8 cellular contexts compared by ENCODE assay signal in the genomic region with DNA sequence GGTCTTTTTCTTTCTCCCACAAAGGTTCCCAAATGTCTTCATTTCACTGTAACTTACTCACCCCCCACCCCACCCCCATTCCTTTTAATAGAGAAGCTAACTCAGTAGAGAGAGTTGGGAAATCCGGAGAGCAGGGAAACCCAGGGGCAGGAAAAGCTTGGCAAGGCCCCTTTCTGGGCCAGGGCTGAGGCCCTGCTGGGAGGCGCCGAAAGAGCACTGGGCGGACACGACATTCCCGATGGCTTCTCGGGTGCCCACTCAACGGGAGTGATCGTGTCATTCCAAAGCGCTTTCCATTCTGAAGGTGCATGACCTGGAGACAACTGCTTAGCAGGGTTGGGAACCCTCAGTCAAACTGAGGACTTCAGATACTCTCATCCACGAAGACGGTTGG. TPM values are rescaled to one million over a fixed set of nuclear protein-coding genes. Genes with fewer than 3 reads are reported as not detected.
DNase-seq lines count a peak whose midpoint lies in the region; ATAC-seq and TF ChIP-seq lines count a peak whose summit lies in the region.

No MANE protein-coding gene starts in this region.

- intact Hi-C loops in ovary (cut with DNase I), result loop anchor here in 1 of 4 donors (10.0 kb wide), 1 partner anchor 105 kb away; the partner anchor contains the start of gene ARIH2

- H3K27me3 ChIP-seq in effector memory CD4-positive, alpha-beta T cell (replicated peaks; ENCODE audit: control insufficient read depth, insufficient read depth, low read length, poor library complexity, severe bottlenecking), result no peaks in the 10 kb centered on the region
- H3K27me3 ChIP-seq in ovary, result no peaks in the 10 kb centered on the region

- 45 to 57% (median 49%) methylated on average over 12 of the region's 12 CpGs for WGBS in ovary, 3 donors

- ATAC-seq in HG03469 (IDR thresholded peaks at IDR 0.05; ENCODE audit: unreplicated experiment), result no peak

- H3K4me1 ChIP-seq in ES-I3 (ENCODE audit: insufficient read depth, low read length), result peaks cover 12% of the 10 kb centered on the region; the same call in 1 of the 2 replicates
- H3K4me1 ChIP-seq in effector memory CD4-positive, alpha-beta T cell (ENCODE audit: control insufficient read depth, insufficient read depth, low read length, poor library complexity, severe bottlenecking), result peaks cover 34% of the 10 kb centered on the region
- H3K4me1 ChIP-seq in ovary (ENCODE audit: insufficient read depth), result peaks cover 10% of the 10 kb centered on the region

- DNase-seq in NCI-H69 (lab: John Stamatoyannopoulos, UW), result peak; percentile 37
- DNase-seq in effector memory CD4-positive, alpha-beta T cell, result no peak
- peak in 2 of 5 donors; percentile 30 to 40 for DNase-seq in ovary
- no peak for DNase-seq in NCI-H2171 (lab: John Stamatoyannopoulos, UW)
- no peak for DNase-seq in activated gamma-delta T cell treated with Interleukin-2 at 50 U/mL for 16 hours
- no peak for DNase-seq in DMS153 (lab: John Stamatoyannopoulos, UW)

- H3K4me3 ChIP-seq in effector memory CD4-positive, alpha-beta T cell (ENCODE audit: insufficient read depth, low read depth, low read length, poor library complexity, severe bottlenecking), result peak overlapping the region; percentile 99
- peak overlapping the region; percentile 94 for H3K4me3 ChIP-seq in ovary

- H3K9ac ChIP-seq in ES-I3 (ENCODE audit: low read depth, low read length), result peak overlapping the region; percentile 98

- H3K36me3 ChIP-seq in ES-I3 (ENCODE audit: insufficient read depth, low read length) (peaks cover 16% of the 10 kb centered on the region), ovary (no peaks in the 10 kb centered on the region)
- H3K36me3 ChIP-seq in effector memory CD4-positive, alpha-beta T cell (ENCODE audit: control insufficient read depth, insufficient read depth, low read length), result peaks cover 30% of the 10 kb centered on the region

- H3K27ac ChIP-seq in effector memory CD4-positive, alpha-beta T cell (ENCODE audit: insufficient read depth, low read length, poor library complexity, severe bottlenecking), result peak overlapping the region; percentile 7
- H3K27ac ChIP-seq in ovary, result no peak overlapping the region

- TF ChIP-seq POLR2A in ovary (IDR thresholded peaks at IDR 0.05), result no peak

- TF ChIP-seq EP300 in ovary (IDR thresholded peaks at IDR 0.05), result no peak

- H3K9me3 ChIP-seq in ES-I3 (ENCODE audit: control insufficient read depth, insufficient read depth, low read length), result no peaks in the 10 kb centered on the region
- no peaks in the 10 kb centered on the region for H3K9me3 ChIP-seq in effector memory CD4-positive, alpha-beta T cell (ENCODE audit: control insufficient read depth, low read length)
- H3K9me3 ChIP-seq in ovary, result no peaks in the 10 kb centered on the region

- no peak for TF ChIP-seq CTCF in ovary (IDR thresholded peaks at IDR 0.05)

RNA-seq across cellular contexts. Expression of gene DALRD3, which starts 1.6 kb away (rescaled TPM):
- 10 to 100 TPM; 21.1 to 74.9 (median 27.5) TPM for total RNA-seq in ovary
- polyA plus RNA-seq in ovary, result 10 to 100 TPM; 23.0 to 33.1 TPM

RNA-seq across cellular contexts. Expression of gene NDUFAF3, which starts 2.0 kb away (rescaled TPM):
- 100 to 1,000 TPM in 3 of 7 donors, 10 to 100 TPM in 4; 77.4 to 132 (median 96.3) TPM for total RNA-seq in ovary
- polyA plus RNA-seq in ovary, result 10 to 100 TPM; 43.2 to 72.6 TPM

RNA-seq across cellular contexts. Expression of gene IMPDH2, which starts 9.3 kb away (rescaled TPM):
- 100 to 1,000 TPM; 264 to 523 (median 420) TPM for total RNA-seq in ovary
- polyA plus RNA-seq in ovary, result 100 to 1,000 TPM; 295 to 381 TPM

RNA-seq across cellular contexts. Expression of gene WDR6, which starts 12.7 kb away (rescaled TPM):
- total RNA-seq in ovary, result 100 to 1,000 TPM; 116 to 289 (median 230) TPM
- polyA plus RNA-seq in ovary, result 100 to 1,000 TPM; 109 to 196 TPM

RNA-seq across cellular contexts. Expression of gene P4HTM, which starts 29.9 kb away (rescaled TPM):
- 100 to 1,000 TPM in 1 of 7 donors, 10 to 100 TPM in 6; 31.5 to 125 (median 46.5) TPM for total RNA-seq in ovary
- polyA plus RNA-seq in ovary, result 10 to 100 TPM; 16.6 to 33.5 TPM
